Comparison of ENCODE assay signal across 20 cellular contexts in the genomic region with DNA sequence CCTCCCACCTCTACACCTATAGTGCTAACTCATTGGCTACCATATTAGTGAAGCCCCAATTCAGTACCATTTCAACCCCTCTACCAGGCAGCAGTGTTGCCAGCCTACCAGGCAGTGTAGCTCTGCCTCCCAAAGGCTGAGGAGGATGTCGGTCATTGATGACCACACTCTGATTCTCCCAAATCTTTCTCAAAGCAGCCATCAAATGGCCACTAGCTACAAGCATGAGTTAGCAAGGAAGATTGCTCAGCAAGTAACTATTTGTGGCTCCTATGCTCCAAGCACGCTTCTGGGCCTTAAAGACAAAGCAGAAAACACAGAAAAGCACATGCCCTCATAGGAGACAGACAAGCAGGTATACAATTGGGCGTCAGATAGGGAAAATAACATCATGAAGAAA. TPM values are rescaled to one million over a fixed set of nuclear protein-coding genes. Genes with fewer than 3 reads are reported as not detected.
DNase-seq lines count a peak whose midpoint lies in the region; FAIRE-seq and TF ChIP-seq lines count a peak whose summit lies in the region.
"Had no signal": no experiment of that assay in that cellular context is flagged by ENCODE, and none has a peak within 500 bp of the region (broad histone marks: within the 10 kb centered on the region; RNA-seq: fewer than 3 reads in every experiment).

No MANE protein-coding gene starts in this region.

- no peak overlapping the region for H3K4me3 Mint-ChIP-seq in osteocyte (ENCODE audit: unreplicated experiment)
- H3K4me3 Mint-ChIP-seq in activated T-cell treated with anti-CD3 and anti-CD28 coated beads, Interleukin-2, amount 50 U/mL, for 24 hours, result no peak overlapping the region
- H3K4me3 Mint-ChIP-seq: CD4-positive, CD25-positive, alpha-beta regulatory T cell; H9 had no signal

- H3K27ac Mint-ChIP-seq in osteocyte (ENCODE audit: unreplicated experiment), result no peak overlapping the region
- no peak overlapping the region for H3K27ac Mint-ChIP-seq in activated T-cell treated with anti-CD3 and anti-CD28 coated beads, Interleukin-2, amount 50 U/mL, for 24 hours
- H3K27ac Mint-ChIP-seq: CD4-positive, CD25-positive, alpha-beta regulatory T cell; H9 had no signal

- TF ChIP-seq POLR2A in esophagus muscularis mucosa (IDR thresholded peaks at IDR 0.05; ENCODE audit: low read depth), result no peak

- H3K9me3 ChIP-seq in BLaER1 treated with 17β-estradiol and CSF1 and Interleukin-3, amounts not matched to agents 10 nM and 100 nM (replicated peaks in 1 of 11), result no peaks in the 10 kb centered on the region
- no peaks in the 10 kb centered on the region for H3K9me3 ChIP-seq in GM23248 (ENCODE audit: low read depth)
- H3K9me3 ChIP-seq in esophagus muscularis mucosa, result no peaks in the 10 kb centered on the region
- H3K9me3 ChIP-seq: MG63, Peyer's patch had no signal

- H3K4me2 ChIP-seq in BLaER1 treated with 17β-estradiol and CSF1 and Interleukin-3, amounts not matched to agents 10 nM and 100 nM, result peak overlapping the region; percentile 39 to 93 (median 77)
- no peak overlapping the region for H3K4me2 ChIP-seq in GM23248 (ENCODE audit: unreplicated experiment)

- no peak for TF ChIP-seq EP300 in esophagus muscularis mucosa (IDR thresholded peaks at IDR 0.05)

- H3K9me3 Mint-ChIP-seq in osteocyte (ENCODE audit: unreplicated experiment), result no peaks in the 10 kb centered on the region
- H3K9me3 Mint-ChIP-seq in activated T-cell treated with anti-CD3 and anti-CD28 coated beads, Interleukin-2, amount 50 U/mL, for 24 hours, result no peaks in the 10 kb centered on the region
- H3K9me3 Mint-ChIP-seq: H9 had no signal

- H3K79me2 ChIP-seq in GM23248 (ENCODE audit: insufficient read depth), result no peaks in the 10 kb centered on the region

- H4K20me1 ChIP-seq in BLaER1 treated with 17β-estradiol and CSF1 and Interleukin-3, amounts not matched to agents 10 nM and 100 nM, result no peaks in the 10 kb centered on the region
- no peaks in the 10 kb centered on the region for H4K20me1 ChIP-seq in GM23248 (ENCODE audit: insufficient read depth)

- H3K36me3 Mint-ChIP-seq in osteocyte (ENCODE audit: unreplicated experiment), result no peaks in the 10 kb centered on the region
- H3K36me3 Mint-ChIP-seq in activated T-cell treated with anti-CD3 and anti-CD28 coated beads, Interleukin-2, amount 50 U/mL, for 24 hours (ENCODE audit: low read depth), result no peaks in the 10 kb centered on the region
- H3K36me3 Mint-ChIP-seq: CD4-positive, CD25-positive, alpha-beta regulatory T cell had no signal

- no peaks in the 10 kb centered on the region for H3K9me2 ChIP-seq in GM23248 (ENCODE audit: insufficient read depth)

- H3K27me3 ChIP-seq in BLaER1 treated with 17β-estradiol and CSF1 and Interleukin-3, amounts not matched to agents 10 nM and 100 nM, result no peaks in the 10 kb centered on the region
- no peaks in the 10 kb centered on the region for H3K27me3 ChIP-seq in GM23248 (replicated peaks; ENCODE audit: insufficient read depth)
- no peaks in the 10 kb centered on the region for H3K27me3 ChIP-seq in esophagus muscularis mucosa
- H3K27me3 ChIP-seq: MG63, Peyer's patch had no signal

- intact Hi-C loops in esophagus muscularis mucosa (cut with DNase I), result no loop called here

- peak overlapping the region in 10 of 11 experiments; percentile 15 to 81 (median 70); a peak in 17 of 22 replicates for H3K9ac ChIP-seq in BLaER1 treated with 17β-estradiol and CSF1 and Interleukin-3, amounts not matched to agents 10 nM and 100 nM
- H3K9ac ChIP-seq in GM23248, result no peak overlapping the region

- no peak for FAIRE-seq in frontal cortex (lab: Jason Lieb, UNC)
- FAIRE-seq: A204.1, G401.6, GM12878, GM19239, HTR-8/SVneo had no signal

- no peak overlapping the region for H2AFZ ChIP-seq in GM23248

- H3K27me3 Mint-ChIP-seq in osteocyte (ENCODE audit: unreplicated experiment), result peaks cover 4% of the 10 kb centered on the region
- H3K27me3 Mint-ChIP-seq in activated T-cell treated with anti-CD3 and anti-CD28 coated beads, Interleukin-2, amount 50 U/mL, for 24 hours, result no peaks in the 10 kb centered on the region

- no peaks in the 10 kb centered on the region for H3K36me3 ChIP-seq in BLaER1 treated with 17β-estradiol and CSF1 and Interleukin-3, amounts not matched to agents 10 nM and 100 nM
- H3K36me3 ChIP-seq in GM23248 (ENCODE audit: low read depth) (no peaks in the 10 kb centered on the region), esophagus muscularis mucosa (no peaks in the 10 kb centered on the region)
- H3K36me3 ChIP-seq: MG63, Peyer's patch had no signal

- 18 to 21% methylated on average over 3 of the region's 3 CpGs for WGBS in GM23248 (ENCODE audit: low coverage in 1 of 2, low lambda C conversion rate in 2 of 2, missing lambda C conversion rate in 2 of 2), 2 experiments
- 91% methylated on average over 3 of the region's 3 CpGs for WGBS in esophagus muscularis mucosa

- no peaks in the 10 kb centered on the region for H3K4me1 Mint-ChIP-seq in osteocyte (ENCODE audit: unreplicated experiment)
- H3K4me1 Mint-ChIP-seq in activated T-cell treated with anti-CD3 and anti-CD28 coated beads, Interleukin-2, amount 50 U/mL, for 24 hours (ENCODE audit: low read depth), result no peaks in the 10 kb centered on the region
- H3K4me1 Mint-ChIP-seq: CD4-positive, CD25-positive, alpha-beta regulatory T cell had no signal

- peak overlapping the region in 2 of 10 experiments; percentile 2 to 30; a peak in 1 of 20 replicates for H3K4me3 ChIP-seq in BLaER1 treated with 17β-estradiol and CSF1 and Interleukin-3, amounts not matched to agents 10 nM and 100 nM
- H3K4me3 ChIP-seq in GM23248 (no peak overlapping the region), esophagus muscularis mucosa (no peak overlapping the region)
- H3K4me3 ChIP-seq: GM12878, MG63, Peyer's patch, SK-N-MC had no signal

- DNase-seq in GM23248 (peak; percentile 22), esophagus muscularis mucosa (ENCODE audit: extremely low spot score) (peak; percentile 64), osteocyte (ENCODE audit: extremely low spot score, unreplicated experiment) (peak; percentile 42), NCI-H1930 (lab: John Stamatoyannopoulos, UW) (no peak), frontal cortex (ENCODE audit: low spot score in 2 of 2) (no peak)
- DNase-seq in activated T-cell treated with anti-CD3 and anti-CD28 coated beads, Interleukin-2, amount 50 U/mL, for 24 hours, result no peak
- DNase-seq: CD4-positive, CD25-positive, alpha-beta regulatory T cell; DMS153; H9; MG63; NCI-H2081; NCI-H2227 treated with DMSO at 0.1 percent for 48 hours; Peyer's patch had no signal

- no peaks in the 10 kb centered on the region for H3F3A ChIP-seq in GM23248 (ENCODE audit: insufficient read depth)

- TF ChIP-seq CTCF in esophagus muscularis mucosa (IDR thresholded peaks at IDR 0.05) (no peak), osteocyte (IDR thresholded peaks at IDR 0.05) (no peak)

- H3K4me1 ChIP-seq in BLaER1 treated with 17β-estradiol and CSF1 and Interleukin-3, amounts not matched to agents 10 nM and 100 nM, result peaks cover 14 to 92% (median 45%) of the 10 kb centered on the region in 10 experiments
- H3K4me1 ChIP-seq in GM23248 (ENCODE audit: insufficient read depth) (no peaks in the 10 kb centered on the region), esophagus muscularis mucosa (peaks cover 0 to 3% (median 1%) of the 10 kb centered on the region in 4 donors)
- H3K4me1 ChIP-seq: Peyer's patch had no signal

- peak overlapping the region in 10 of 11 experiments; percentile 52 to 96 (median 87); a peak in 20 of 22 replicates for H3K27ac ChIP-seq in BLaER1 treated with 17β-estradiol and CSF1 and Interleukin-3, amounts not matched to agents 10 nM and 100 nM
- H3K27ac ChIP-seq in GM23248 (no peak overlapping the region), esophagus muscularis mucosa (replicated peaks in 1 of 4) (no peak overlapping the region)
- H3K27ac ChIP-seq: Peyer's patch, SK-N-MC had no signal

- in situ Hi-C loops in GM23248 (cut with MboI), result no loop called here

RNA-seq across cellular contexts. Expression of a gene that starts 42.7 kb away (rescaled TPM):
- 0.76 and 0.86 TPM in 2 replicates for total RNA-seq in GM23248 (2014; rRNA removed; shearing (Covaris generic))
- polyA plus RNA-seq in GM23248 (2016; fragmentation: Nextera tagmentation; extraction: Ambion mirVana), result 0.56 and 0.75 TPM in 2 replicates
- total RNA-seq in esophagus muscularis mucosa (10 to 100 TPM; 36.4 to 99.5 (median 56.9) TPM), osteocyte (239 and 248 TPM in 2 replicates), frontal cortex (56.7 TPM)

Comparison
In these comparisons a context has a peak if more than half of its experiments do, and no peak if none do; other contexts are left out.
1. H3K27ac ChIP-seq: peak in BLaER1 treated with 17β-estradiol and CSF1 and Interleukin-3, amounts not matched to agents 10 nM and 100 nM (10 of 11); none in GM23248 (single experiment) and esophagus muscularis mucosa (0 of 4).
2. DNase-seq: peak in GM23248 (single experiment), esophagus muscularis mucosa (single experiment) and osteocyte (single experiment); none in activated T-cell treated with anti-CD3 and anti-CD28 coated beads, Interleukin-2, amount 50 U/mL, for 24 hours (single experiment), NCI-H1930 (0 of 2) and frontal cortex (0 of 2).
3. RNA of a gene that starts 42.7 kb away (total RNA-seq): 239 to 248 TPM in osteocyte, 36.4 to 99.5 TPM in esophagus muscularis mucosa and 56.7 TPM in frontal cortex (single experiment); 0.76 to 0.86 TPM in GM23248; every median in the first group is over 10 times any median in the second.